23 cellular contexts compared by ENCODE assay signal in the genomic region with DNA sequence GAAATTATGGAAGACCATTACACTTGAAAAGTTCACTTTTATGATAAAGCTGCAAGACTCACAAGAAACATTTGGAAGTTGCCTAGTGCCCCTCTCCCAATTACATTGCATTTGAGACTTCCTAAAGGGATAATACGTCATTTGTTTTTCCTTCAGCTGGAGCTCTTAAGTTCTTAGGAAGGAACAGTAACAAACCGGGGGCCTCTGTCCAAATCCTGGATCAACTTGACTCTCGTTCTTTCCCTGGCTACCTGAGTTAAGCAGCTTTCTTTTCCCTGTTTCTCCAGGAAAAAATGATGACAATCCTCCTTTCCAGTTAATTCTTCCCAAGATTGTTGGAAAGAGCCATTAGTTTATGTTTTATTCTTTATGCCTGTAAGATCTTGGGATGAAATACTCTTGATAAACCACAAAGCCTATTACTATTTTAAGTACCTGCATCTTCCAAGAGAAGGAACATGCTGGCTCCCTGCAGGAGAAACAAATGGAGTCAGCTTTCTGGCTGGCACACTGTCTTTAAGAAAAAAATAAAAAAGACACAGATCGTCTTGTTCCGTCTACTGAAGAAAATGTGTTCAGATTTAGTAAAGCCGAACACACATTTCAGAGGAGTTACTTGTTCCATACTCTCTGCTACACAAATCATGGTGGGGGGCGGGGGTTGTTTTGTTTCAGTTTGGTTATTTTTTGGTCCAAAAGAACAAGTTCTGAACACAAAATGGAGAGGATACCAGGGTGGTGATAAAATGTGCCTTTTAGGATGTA.
DNase-seq lines count a peak whose midpoint lies in the region; ATAC-seq and TF ChIP-seq lines count a peak whose summit lies in the region.
"Had no signal": no experiment of that assay in that cellular context is flagged by ENCODE, and none has a peak within 500 bp of the region (broad histone marks: within the 10 kb centered on the region; RNA-seq: fewer than 3 reads in every experiment).

No MANE protein-coding gene starts in this region.

- no TSS peak for BruUV-seq in IMR-90 (replicated peaks; lab: Mats Ljungman, UMichigan)

- WGBS in IMR-90 (ENCODE audit: extremely low coverage in 2 of 2, insufficient read length in 1 of 2), 2 experiments = no CpG with 5 or more reads among the region's 7 CpGs
- 96% methylated on average over 7 of the region's 7 CpGs for WGBS in mesenchymal stem cell

- no peak overlapping the region for H2AFZ ChIP-seq in IMR-90 (replicated peaks; ENCODE audit: low read length, poor library complexity)
- H2AFZ ChIP-seq in mesenchymal stem cell (ENCODE audit: low read depth, low read length) = no peak overlapping the region

- POLR2A ChIA-PET in IMR-90 (lab: Charles Lee; ENCODE audit: unreplicated experiment) = no interaction called here

- H2BK120ac ChIP-seq in IMR-90 (ENCODE audit: low read depth, low read length) = no peak overlapping the region
- H2BK120ac ChIP-seq in mesenchymal stem cell (ENCODE audit: low read depth, low read length) = no peak overlapping the region

- H3K18ac ChIP-seq in IMR-90 (ENCODE audit: low read depth, low read length) (no peak overlapping the region), mesenchymal stem cell (ENCODE audit: low read depth in 1 of 2, low read length in 2 of 2) (no peak overlapping the region)

- H3K56ac ChIP-seq in IMR-90 (ENCODE audit: extremely low read depth, insufficient read depth, low read length) = no peak overlapping the region

- H3K4me3 ChIP-seq in IMR-90 (ENCODE audit: insufficient read depth, low read depth, low read length) = no peak overlapping the region
- no peak overlapping the region for H3K4me3 ChIP-seq in BE2C (ENCODE audit: low read depth, low read length)
- H3K4me3 ChIP-seq in mesenchymal stem cell (ENCODE audit: insufficient read depth in 1 of 2, low read depth in 1 of 2, low read length in 2 of 2) = no peak overlapping the region
- H3K4me3 ChIP-seq: adrenal gland, sigmoid colon, tibial nerve had no signal

- TF ChIP-seq RAD21 in IMR-90 (IDR thresholded peaks at IDR 0.05; ENCODE audit: low read length) = no peak

- no peak overlapping the region for H3K9ac ChIP-seq in IMR-90 (ENCODE audit: low read depth, low read length)
- H3K9ac ChIP-seq in mesenchymal stem cell (ENCODE audit: low read length) = no peak overlapping the region

- H3K4ac ChIP-seq in IMR-90 (ENCODE audit: low read depth, low read length) (no peak overlapping the region), mesenchymal stem cell (ENCODE audit: low read depth in 1 of 2, low read length in 2 of 2) (no peak overlapping the region)

- H3K23ac ChIP-seq in IMR-90 (ENCODE audit: low read depth, low read length) = no peak overlapping the region
- no peak overlapping the region for H3K23ac ChIP-seq in mesenchymal stem cell (ENCODE audit: low read length in 2 of 2)

- H2AK5ac ChIP-seq in IMR-90 (ENCODE audit: low read depth, low read length) (no peak overlapping the region), mesenchymal stem cell (ENCODE audit: low read length, severe bottlenecking) (no peak overlapping the region)

- H2BK12ac ChIP-seq in mesenchymal stem cell (ENCODE audit: low read length in 2 of 2) = no peak overlapping the region

- no peak overlapping the region for H4K91ac ChIP-seq in IMR-90 (ENCODE audit: insufficient read depth, low read depth, low read length)
- H4K91ac ChIP-seq in mesenchymal stem cell (ENCODE audit: low read length) = no peak overlapping the region

- intact Hi-C loops in IMR-90 (cut with micrococcal nuclease) = no loop called here

- H2BK20ac ChIP-seq in IMR-90 (ENCODE audit: low read depth, low read length) = no peak overlapping the region

- H3K27ac ChIP-seq in IMR-90 (ENCODE audit: insufficient read depth, low read length) (no peak overlapping the region), mesenchymal stem cell (ENCODE audit: low read length, poor library complexity, severe bottlenecking) (no peak overlapping the region)
- H3K27ac ChIP-seq: adrenal gland, sigmoid colon, tibial nerve had no signal

- H3K4me2 ChIP-seq in IMR-90 (ENCODE audit: low read depth, low read length) = no peak overlapping the region
- H3K4me2 ChIP-seq in mesenchymal stem cell (ENCODE audit: low read length, poor library complexity, severe bottlenecking) = no peak overlapping the region

- in situ Hi-C loops in IMR-90 (cut with MboI; ENCODE audit: low sequenced_read_pairs) = no loop called here

- H4K8ac ChIP-seq in IMR-90 (ENCODE audit: low read depth in 2 of 2, low read length in 2 of 2) (no peak overlapping the region), mesenchymal stem cell (ENCODE audit: low read length) (no peak overlapping the region)

- TF ChIP-seq POLR2A in IMR-90 (IDR thresholded peaks at IDR 0.05; ENCODE audit: low read depth, low read length) = no peak

- TF ChIP-seq CTCF in IMR-90 (conservative IDR thresholded peaks at IDR 0.05; ENCODE audit: low read depth, low read length) (no peak), BE2C (IDR thresholded peaks at IDR 0.05; ENCODE audit: low read depth, low read length) (no peak)

- H3K4me1 ChIP-seq in IMR-90 (ENCODE audit: control insufficient read depth, insufficient read depth, low read length) (peaks cover 3% of the 10 kb centered on the region), BE2C (no peaks in the 10 kb centered on the region; the same call in 1 of the 2 replicates), mesenchymal stem cell (ENCODE audit: control insufficient read depth, insufficient read depth, low read depth, low read length) (peaks cover 4% of the 10 kb centered on the region)
- H3K4me1 ChIP-seq: adrenal gland, sigmoid colon, tibial nerve had no signal

- H3K27me3 ChIP-seq in IMR-90 (ENCODE audit: control insufficient read depth, insufficient read depth, low read length) (0 out of 2 replicates have a peak, but pooled peaks cover 1% of the 10 kb centered on the region), BE2C (no peaks in the 10 kb centered on the region), mesenchymal stem cell (ENCODE audit: control insufficient read depth in 1 of 2, insufficient read depth in 1 of 2, low read length in 2 of 2) (no peaks in the 10 kb centered on the region)
- H3K27me3 ChIP-seq: adrenal gland, sigmoid colon, tibial nerve had no signal

- H4K20me1 ChIP-seq in IMR-90 (ENCODE audit: insufficient read depth, low read length) = no peaks in the 10 kb centered on the region

- no peak overlapping the region for H2AK9ac ChIP-seq in IMR-90 (replicated peaks; ENCODE audit: low read depth, low read length, poor library complexity)

- H3K36me3 ChIP-seq in IMR-90 (ENCODE audit: control insufficient read depth, insufficient read depth, low read length) = no peaks in the 10 kb centered on the region
- no peaks in the 10 kb centered on the region; the same call in 1 of the 2 replicates for H3K36me3 ChIP-seq in BE2C
- H3K36me3 ChIP-seq in mesenchymal stem cell (ENCODE audit: control insufficient read depth in 1 of 2, insufficient read depth in 2 of 2, low read depth in 1 of 2, low read length in 2 of 2) = no peaks in the 10 kb centered on the region
- H3K36me3 ChIP-seq: adrenal gland, sigmoid colon, tibial nerve had no signal

- H2BK15ac ChIP-seq in IMR-90 (ENCODE audit: low read depth, low read length) = no peak overlapping the region
- H2BK15ac ChIP-seq in mesenchymal stem cell (ENCODE audit: low read depth, poor library complexity, severe bottlenecking) = no peak overlapping the region

- H3K14ac ChIP-seq in IMR-90 (replicated peaks; ENCODE audit: low read depth, low read length) (no peak overlapping the region), mesenchymal stem cell (ENCODE audit: low read length in 2 of 2) (no peak overlapping the region)

- no peaks in the 10 kb centered on the region for H3K9me3 ChIP-seq in IMR-90 (ENCODE audit: control insufficient read depth, insufficient read depth, low read length)
- no peaks in the 10 kb centered on the region for H3K9me3 ChIP-seq in BE2C
- H3K9me3 ChIP-seq in mesenchymal stem cell (ENCODE audit: control insufficient read depth, low read length) = no peaks in the 10 kb centered on the region
- H3K9me3 ChIP-seq: adrenal gland, sigmoid colon, tibial nerve had no signal

- no peak for ATAC-seq in IMR-90 (ENCODE audit: low read depth)
- ATAC-seq: activated CD4-positive, alpha-beta T cell treated with anti-CD3 and anti-CD28 coated beads for 36 hours; stimulated activated naive CD8-positive, alpha-beta T cell treated with anti-CD3 and anti-CD28 coated beads, Interleukin-15, Interleukin-2, amounts not matched to agents 100 U/mL and 50 U/mL, for 24 hours; T-helper 17 cell had no signal

- CTCF ChIA-PET in IMR-90 (lab: Yijun Ruan, JAX) = interaction anchor here (0.6 kb wide), 1 partner anchor 16 kb away, joined by 4 read pairs; no protein-coding TSS in a partner anchor

- H3K9me1 ChIP-seq in IMR-90 (ENCODE audit: insufficient read depth, low read length) = peaks cover 2% of the 10 kb centered on the region; the same call in 1 of the 2 replicates

- H2BK5ac ChIP-seq in IMR-90 (ENCODE audit: low read depth, low read length, poor library complexity, severe bottlenecking) (no peak overlapping the region), mesenchymal stem cell (ENCODE audit: low read depth, low read length, poor library complexity, severe bottlenecking) (no peak overlapping the region)

- DNase-seq in IMR-90 (peak; percentile 12), astrocyte of the hippocampus (ENCODE audit: low read depth, low spot score) (peak; percentile 22), fibroblast of peridontal ligament (ENCODE audit: extremely low read depth) (peak; percentile 33), superior temporal gyrus (ENCODE audit: extremely low spot score) (peak; percentile 77), BE2C (no peak), mesenchymal stem cell (no peak), SIG-M5 treated with dmso at 0.1 percent for 504 hours (lab: John Stamatoyannopoulos, UW; ENCODE audit: unreplicated experiment) (no peak), NCI-H2227 treated with DMSO at 0.1 percent for 48 hours (lab: John Stamatoyannopoulos, UW) (no peak)
- DNase-seq: activated CD4-positive, alpha-beta T cell treated with anti-CD3 and anti-CD28 coated beads for 36 hours; activated T-cell treated with anti-CD3 and anti-CD28 coated beads, Interleukin-2, amount 50 U/mL, for 24 hours; adrenal gland; CD4-positive, alpha-beta memory T cell; DMS53; GDM1; HFFc6; islet precursor cell; NCI-H1417; NCI-H446 treated with DMSO at 0.1 percent for 48 hours; NK-92 treated with Interleukin-12 subunit alpha and Interleukin-12 subunit beta, amount 100 ng/mL, for 24 hours; sigmoid colon; stimulated activated naive CD8-positive, alpha-beta T cell treated with anti-CD3 and anti-CD28 coated beads, Interleukin-15, Interleukin-2, amounts not matched to agents 100 U/mL and 50 U/mL, for 24 hours; T-helper 17 cell had no signal

- H4K5ac ChIP-seq in IMR-90 (ENCODE audit: low read depth, low read length) = no peak overlapping the region

- H3K79me1 ChIP-seq in IMR-90 (ENCODE audit: low read depth in 1 of 2, low read length in 2 of 2) (no peaks in the 10 kb centered on the region), mesenchymal stem cell (replicated peaks; ENCODE audit: low read length, poor library complexity, severe bottlenecking) (peaks cover 1% of the 10 kb centered on the region)

- dilution Hi-C loops in IMR-90 (cut with HindIII; ENCODE audit: low sequenced_read_pairs, unreplicated experiment) = no loop called here

Comparison
In these comparisons a context has a peak if more than half of its experiments do, and no peak if none do; other contexts are left out.
1. DNase-seq: peak in IMR-90 (single experiment), astrocyte of the hippocampus (single experiment), fibroblast of peridontal ligament (single experiment) and superior temporal gyrus (single experiment); none in BE2C (single experiment), mesenchymal stem cell (single experiment), SIG-M5 treated with dmso at 0.1 percent for 504 hours (single experiment) and NCI-H2227 treated with DMSO at 0.1 percent for 48 hours (single experiment).